In the genomic region with DNA sequence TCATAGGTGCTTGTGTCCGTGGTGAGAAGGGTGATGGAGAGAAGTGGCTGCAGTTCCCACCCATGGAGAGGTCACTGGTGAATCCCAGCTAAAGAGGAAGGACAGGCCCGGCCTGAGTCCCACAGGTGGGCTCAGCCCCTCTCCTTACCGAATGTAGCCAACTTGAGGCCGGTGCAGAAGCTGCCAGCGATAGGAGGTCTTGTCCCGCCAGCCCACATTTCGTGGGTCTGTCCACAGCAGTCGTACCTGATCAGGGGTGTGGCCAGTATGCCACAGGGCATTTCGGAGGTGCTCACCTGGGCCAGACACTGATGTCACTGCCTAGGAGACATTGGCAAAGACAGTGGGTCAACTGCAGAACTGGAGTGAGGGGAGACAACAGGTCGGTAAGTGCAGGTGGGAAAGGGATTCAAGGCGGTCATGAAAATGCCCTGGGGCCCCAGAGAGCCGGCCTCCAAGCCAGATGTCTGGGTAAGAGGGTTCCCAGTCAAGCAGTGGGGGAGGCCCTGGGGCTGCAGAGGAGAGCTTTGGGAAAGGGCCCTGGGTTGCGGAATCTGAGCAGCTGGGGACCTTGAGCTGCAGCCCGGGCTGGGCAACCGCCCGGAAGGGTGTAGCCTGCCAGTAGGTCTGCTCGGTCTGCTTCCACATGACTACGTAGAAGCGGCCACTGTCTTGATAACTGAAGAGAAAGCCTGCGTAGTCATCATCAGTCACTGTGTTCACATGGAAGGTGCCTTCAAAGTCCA, we compare ENCODE assay signal across 22 cellular contexts. TPM values are rescaled to one million over a fixed set of nuclear protein-coding genes. Genes with fewer than 3 reads are reported as not detected.
DNase-seq lines count a peak whose midpoint lies in the region; ATAC-seq and TF ChIP-seq lines count a peak whose summit lies in the region.
"Had no signal": no experiment of that assay in that cellular context is flagged by ENCODE, and none has a peak within 500 bp of the region (broad histone marks: within the 10 kb centered on the region; RNA-seq: fewer than 3 reads in every experiment).

No MANE protein-coding gene starts in this region.

- no peak overlapping the region for H3K4me3 ChIP-seq in CD8-positive, alpha-beta memory T cell (ENCODE audit: low read length)
- H3K4me3 ChIP-seq in RWPE2 (ENCODE audit: severe bottlenecking) (no peak overlapping the region), neuron (ENCODE audit: low read length) (peak overlapping the region; percentile 63)
- H3K4me3 ChIP-seq: heart left ventricle, lung, Peyer's patch, suprapubic skin had no signal

- in situ Hi-C loops in G401 (cut with HindIII; ENCODE audit: low sequenced_read_pairs): no loop called here

- no peaks in the 10 kb centered on the region for H3K9me3 ChIP-seq in CD8-positive, alpha-beta memory T cell (ENCODE audit: low read length)
- no peaks in the 10 kb centered on the region for H3K9me3 ChIP-seq in RWPE2 (ENCODE audit: severe bottlenecking)
- H3K9me3 ChIP-seq in neuron (ENCODE audit: low read length): no peaks in the 10 kb centered on the region
- H3K9me3 ChIP-seq: heart left ventricle, Peyer's patch, suprapubic skin had no signal

- TF ChIP-seq CTCF in RWPE2 (IDR thresholded peaks at IDR 0.05; ENCODE audit: poor library complexity, severe bottlenecking): no peak

- intact Hi-C loops in activated CD4-positive, alpha-beta T cell treated with anti-CD3 and anti-CD28 coated beads for 36 hours (cut with DNase I, micrococcal nuclease): no loop called here

- no peaks in the 10 kb centered on the region for H3K36me3 ChIP-seq in CD8-positive, alpha-beta memory T cell (ENCODE audit: insufficient read depth, low read length)
- H3K36me3 ChIP-seq in RWPE2 (ENCODE audit: low read depth) (0 out of 2 replicates have a peak, but pooled peaks cover 5% of the 10 kb centered on the region), neuron (ENCODE audit: insufficient read depth, low read length) (peaks cover 54% of the 10 kb centered on the region)
- H3K36me3 ChIP-seq: Peyer's patch had no signal

- H3K4me1 ChIP-seq in CD8-positive, alpha-beta memory T cell (ENCODE audit: insufficient read depth, low read length): peaks cover 22% of the 10 kb centered on the region
- H3K4me1 ChIP-seq in RWPE2 (ENCODE audit: insufficient read depth, poor library complexity, severe bottlenecking) (peaks cover 3% of the 10 kb centered on the region), neuron (ENCODE audit: insufficient read depth, low read length) (peaks cover 41% of the 10 kb centered on the region)

- POLR2A ChIA-PET in CD8-positive, alpha-beta memory T cell (lab: Charles Lee): no interaction called here
- POLR2A ChIA-PET in activated CD4-positive, alpha-beta T cell treated with anti-CD3 and anti-CD28 coated beads for 36 hours (lab: Charles Lee): no interaction called here

- H3K36me3 Mint-ChIP-seq in CD8-positive, alpha-beta memory T cell: peaks cover 0 to 3% (median 1%) of the 10 kb centered on the region in 3 donors
- H3K36me3 Mint-ChIP-seq in activated CD4-positive, alpha-beta T cell treated with anti-CD3 and anti-CD28 coated beads for 36 hours (ENCODE audit: low read depth): peaks cover 9% of the 10 kb centered on the region
- H3K36me3 Mint-ChIP-seq: activated naive CD4-positive, alpha-beta T cell treated with anti-CD3 and anti-CD28 coated beads, Interleukin-2, amount 50 U/mL, for 72 hours had no signal

- H3K27ac Mint-ChIP-seq in CD8-positive, alpha-beta memory T cell: peak overlapping the region in 6 of 8 donors; percentile 78 to 94 (median 86)
- no peak overlapping the region for H3K27ac Mint-ChIP-seq in activated CD4-positive, alpha-beta T cell treated with anti-CD3 and anti-CD28 coated beads for 36 hours

- CTCF ChIA-PET in CD8-positive, alpha-beta memory T cell (lab: Charles Lee): interaction anchor here (1.3 to 1.5 kb wide), 2 partner anchors 11 to 30 kb away, joined by 3 to 5 read pairs; a partner anchor contains a TSS
- CTCF ChIA-PET in activated CD4-positive, alpha-beta T cell treated with anti-CD3 and anti-CD28 coated beads for 36 hours (lab: Charles Lee): interaction anchor here (0.6 to 1.1 kb wide), 2 partner anchors 9 to 10 kb away, joined by 3 to 6 read pairs; a partner anchor contains a TSS

- H3K9me3 Mint-ChIP-seq in CD8-positive, alpha-beta memory T cell: no peaks in the 10 kb centered on the region
- no peaks in the 10 kb centered on the region for H3K9me3 Mint-ChIP-seq in activated CD4-positive, alpha-beta T cell treated with anti-CD3 and anti-CD28 coated beads for 36 hours (ENCODE audit: low read depth)
- H3K9me3 Mint-ChIP-seq: activated naive CD4-positive, alpha-beta T cell treated with anti-CD3 and anti-CD28 coated beads, Interleukin-2, amount 50 U/mL, for 72 hours had no signal

- no peaks in the 10 kb centered on the region for H3K27me3 ChIP-seq in CD8-positive, alpha-beta memory T cell (ENCODE audit: insufficient read depth, low read length, poor library complexity, severe bottlenecking)
- no peaks in the 10 kb centered on the region for H3K27me3 ChIP-seq in RWPE2 (ENCODE audit: insufficient read depth, poor library complexity, severe bottlenecking)
- no peaks in the 10 kb centered on the region for H3K27me3 ChIP-seq in neuron (ENCODE audit: insufficient read depth, low read length)
- H3K27me3 ChIP-seq: heart left ventricle, Peyer's patch, suprapubic skin had no signal

- H2AFZ ChIP-seq in neuron (ENCODE audit: low read depth, low read length): no peak overlapping the region

- H3K27ac ChIP-seq in CD8-positive, alpha-beta memory T cell (ENCODE audit: low read depth, low read length): no peak overlapping the region
- no peak overlapping the region for H3K27ac ChIP-seq in RWPE2 (ENCODE audit: poor library complexity, severe bottlenecking)
- H3K27ac ChIP-seq: epithelial cell of prostate, heart left ventricle, Peyer's patch, suprapubic skin had no signal

- H3K4me1 Mint-ChIP-seq in CD8-positive, alpha-beta memory T cell: peaks cover 23 to 36% (median 26%) of the 10 kb centered on the region in 3 donors
- H3K4me1 Mint-ChIP-seq in activated CD4-positive, alpha-beta T cell treated with anti-CD3 and anti-CD28 coated beads for 36 hours: peaks cover 28% of the 10 kb centered on the region

- H3K27me3 Mint-ChIP-seq in CD8-positive, alpha-beta memory T cell: no peaks in the 10 kb centered on the region
- H3K27me3 Mint-ChIP-seq in activated CD4-positive, alpha-beta T cell treated with anti-CD3 and anti-CD28 coated beads for 36 hours: no peaks in the 10 kb centered on the region

- DNase-seq in CD8-positive, alpha-beta memory T cell: peak in 1 of 5 donors; percentile 35
- DNase-seq in RWPE2 (ENCODE audit: low spot score): peak; percentile 43
- peak; percentile 51 for DNase-seq in globus pallidus (ENCODE audit: low spot score)
- DNase-seq in G401 (ENCODE audit: low spot score): no peak
- DNase-seq in activated CD4-positive, alpha-beta T cell treated with anti-CD3 and anti-CD28 coated beads for 36 hours: no peak
- DNase-seq: activated CD8-positive, alpha-beta memory T cell treated with anti-CD3 and anti-CD28 coated beads, Interleukin-2, amount 50 U/mL, for 4 hours; central memory CD4-positive, alpha-beta T cell; Kasumi-1; NCI-H1694 treated with DMSO at 0.1 percent for 48 hours; NCI-H524; T-helper 1 cell had no signal

- ATAC-seq in RWPE2 (ENCODE audit: low read depth): no peak
- no peak for ATAC-seq in GM18873 (IDR thresholded peaks at IDR 0.05; ENCODE audit: low FRiP score, unreplicated experiment)
- ATAC-seq in HG02798 (IDR thresholded peaks at IDR 0.05; ENCODE audit: poor library complexity, unreplicated experiment): no peak
- no peak for ATAC-seq in activated CD4-positive, alpha-beta T cell treated with anti-CD3 and anti-CD28 coated beads for 36 hours
- ATAC-seq: activated CD4-positive, CD25-positive, alpha-beta regulatory T cell treated with anti-CD3 and anti-CD28 coated beads, Interleukin-2, amount 50 U/mL, for 24 hours; activated naive CD4-positive, alpha-beta T cell treated with anti-CD3 and anti-CD28 coated beads, Interleukin-2, amount 50 U/mL, for 72 hours; HCT116; heart left ventricle had no signal

- H3K4me3 Mint-ChIP-seq in CD8-positive, alpha-beta memory T cell: peak overlapping the region in 3 of 7 donors; percentile 8 to 45 (median 29)
- H3K4me3 Mint-ChIP-seq in activated CD4-positive, alpha-beta T cell treated with anti-CD3 and anti-CD28 coated beads for 36 hours: no peak overlapping the region

RNA-seq across cellular contexts. Expression of a gene that starts 10.6 kb away (rescaled TPM):
- total RNA-seq in CD8-positive, alpha-beta memory T cell: 1 to 10 TPM; 7.8 to 7.9 TPM
- polyA plus RNA-seq in CD8-positive, alpha-beta memory T cell: 2.9 TPM
- 75.4 and 79.8 TPM in 2 replicates for total RNA-seq in G401 (2014; rRNA removed; shearing (Covaris generic))
- 10 to 100 TPM; 12.8 to 13.7 TPM for total RNA-seq in activated CD4-positive, alpha-beta T cell treated with anti-CD3 and anti-CD28 coated beads for 36 hours

RNA-seq across cellular contexts. Expression of a gene that starts 11.4 kb away (rescaled TPM):
- total RNA-seq in CD8-positive, alpha-beta memory T cell: 10 to 100 TPM; 67.6 to 73.2 TPM
- 43.7 TPM for polyA plus RNA-seq in CD8-positive, alpha-beta memory T cell
- 125 and 126 TPM in 2 replicates for total RNA-seq in G401 (2014; rRNA removed; shearing (Covaris generic))
- 10 to 100 TPM; 52.8 to 52.9 TPM for total RNA-seq in activated CD4-positive, alpha-beta T cell treated with anti-CD3 and anti-CD28 coated beads for 36 hours

RNA-seq across cellular contexts. Expression of a gene that starts 23.4 kb away (rescaled TPM):
- 1 to 10 TPM; 6.4 to 7.3 TPM for total RNA-seq in CD8-positive, alpha-beta memory T cell
- 0.99 TPM for polyA plus RNA-seq in CD8-positive, alpha-beta memory T cell
- 0.14 and 0.37 TPM in 2 replicates for total RNA-seq in G401 (2014; rRNA removed; shearing (Covaris generic))
- total RNA-seq in activated CD4-positive, alpha-beta T cell treated with anti-CD3 and anti-CD28 coated beads for 36 hours: 1 to 10 TPM; 6.3 to 6.9 TPM
- total RNA-seq: Peyer's patch had no signal

RNA-seq across cellular contexts. Expression of a gene that starts 24.0 kb away (rescaled TPM):
- 100 to 1,000 TPM; 181 to 207 TPM for total RNA-seq in CD8-positive, alpha-beta memory T cell
- polyA plus RNA-seq in CD8-positive, alpha-beta memory T cell: 576 TPM
- total RNA-seq in G401 (2014; rRNA removed; shearing (Covaris generic)): 177 and 223 TPM in 2 replicates
- total RNA-seq in activated CD4-positive, alpha-beta T cell treated with anti-CD3 and anti-CD28 coated beads for 36 hours: 100 to 1,000 TPM; 125 to 300 TPM

RNA-seq across cellular contexts. Expression of a gene that starts 56.7 kb away (rescaled TPM):
- 10 to 100 TPM; 38.9 to 40.9 TPM for total RNA-seq in CD8-positive, alpha-beta memory T cell
- polyA plus RNA-seq in CD8-positive, alpha-beta memory T cell: 120 TPM
- 83.3 and 104 TPM in 2 replicates for total RNA-seq in G401 (2014; rRNA removed; shearing (Covaris generic))
- 10 to 100 TPM; 29.8 to 34.3 TPM for total RNA-seq in activated CD4-positive, alpha-beta T cell treated with anti-CD3 and anti-CD28 coated beads for 36 hours

Comparison
In these comparisons a context has a peak if more than half of its experiments do, and no peak if none do; other contexts are left out.
1. DNase-seq: peak in RWPE2 (single experiment) and globus pallidus (single experiment); none in G401 (single experiment) and activated CD4-positive, alpha-beta T cell treated with anti-CD3 and anti-CD28 coated beads for 36 hours (single experiment).